Comparison of ENCODE assay signal across 20 cellular contexts in genomic region chr2:231398585-231398984, GRCh38. TPM values are rescaled to one million over a fixed set of nuclear protein-coding genes. Genes with fewer than 3 reads are reported as not detected.
"Had no signal": no experiment of that assay in that cellular context is flagged by ENCODE, and none has a peak within 500 bp of the region (broad histone marks: within the 10 kb centered on the region; RNA-seq: fewer than 3 reads in every experiment).

No MANE protein-coding gene starts in this region.

- H3K27ac Mint-ChIP-seq: activated T-cell treated with anti-CD3 and anti-CD28 coated beads, Interleukin-2, amount 50 U/mL, for 72 hours; dendritic cell treated with granulocyte-macrophage colony-stimulating factor and Interleukin-4, amounts not matched to agents 40 ng/mL and 50 ng/mL, for 4 days; neural progenitor cell; T-helper 1 cell treated with Interleukin-12 subunit alpha and Interleukin-12 subunit beta and Interleukin-4 antibody, amounts not matched to agents 30 μg/mL and 1 μg/mL, for 36 hours had no signal

- H3K9me3 Mint-ChIP-seq: activated T-cell treated with anti-CD3 and anti-CD28 coated beads, Interleukin-2, amount 50 U/mL, for 72 hours; dendritic cell treated with granulocyte-macrophage colony-stimulating factor and Interleukin-4, amounts not matched to agents 40 ng/mL and 50 ng/mL, for 4 days; neural progenitor cell; T-helper 1 cell treated with Interleukin-12 subunit alpha and Interleukin-12 subunit beta and Interleukin-4 antibody, amounts not matched to agents 30 μg/mL and 1 μg/mL, for 36 hours had no signal

- H3K27ac ChIP-seq: neural progenitor cell, parathyroid adenoma had no signal

- H3K9me3 ChIP-seq: ascending aorta, esophagus muscularis mucosa, gastroesophageal sphincter, heart left ventricle, left ventricle myocardium inferior had no signal

- H3K4me3 Mint-ChIP-seq: activated T-cell treated with anti-CD3 and anti-CD28 coated beads, Interleukin-2, amount 50 U/mL, for 72 hours; dendritic cell treated with granulocyte-macrophage colony-stimulating factor and Interleukin-4, amounts not matched to agents 40 ng/mL and 50 ng/mL, for 4 days; neural progenitor cell; T-helper 1 cell treated with Interleukin-12 subunit alpha and Interleukin-12 subunit beta and Interleukin-4 antibody, amounts not matched to agents 30 μg/mL and 1 μg/mL, for 36 hours had no signal

- ATAC-seq: activated T-cell treated with anti-CD3 and anti-CD28 coated beads, Interleukin-2, amount 50 U/mL, for 72 hours; gastroesophageal sphincter; stimulated activated naive CD8-positive, alpha-beta T cell treated with anti-CD3 and anti-CD28 coated beads, Interleukin-15, Interleukin-2, amounts not matched to agents 100 U/mL and 50 U/mL, for 24 hours had no signal

- H3K36me3 ChIP-seq: ascending aorta, gastroesophageal sphincter, heart left ventricle, left ventricle myocardium inferior, neural progenitor cell had no signal

- DNase-seq: activated CD4-positive, alpha-beta T cell treated with anti-CD3 and anti-CD28 coated beads for 1 hour; activated effector memory CD4-positive, alpha-beta T cell treated with anti-CD3 and anti-CD28 coated beads, Interleukin-2, amount 50 U/mL, for 16 hours; activated naive CD4-positive, alpha-beta T cell treated with anti-CD3 and anti-CD28 coated beads, Interleukin-2, amount 50 U/mL, for 16 hours; activated T-cell treated with anti-CD3 and anti-CD28 coated beads, Interleukin-2, amount 50 U/mL, for 72 hours; effector memory CD4-positive, alpha-beta T cell; heart left ventricle; kidney glomerular epithelial cell; left ventricle myocardium inferior; mammary epithelial cell; stimulated activated CD4-positive, alpha-beta T cell treated with anti-CD3 and anti-CD28 coated beads, Interleukin-1b, Interleukin-23, amount 100 ng/mL, for 48 hours; stimulated activated naive CD8-positive, alpha-beta T cell treated with anti-CD3 and anti-CD28 coated beads, Interleukin-15, Interleukin-2, amounts not matched to agents 100 U/mL and 50 U/mL, for 24 hours; trophoblast cell had no signal

- H3K36me3 Mint-ChIP-seq: neural progenitor cell had no signal

- H3K27me3 ChIP-seq: ascending aorta had no signal

- H3K4me3 ChIP-seq: ascending aorta, esophagus muscularis mucosa, gastroesophageal sphincter, heart left ventricle, left ventricle myocardium inferior, neural progenitor cell had no signal

RNA-seq across cellular contexts. Expression of gene B3GNT7, which starts 3.1 kb away (rescaled TPM):
- total RNA-seq: myocyte had no signal
